ENCODE assay signal across 8 cellular contexts in genomic region chr12:109910969-109911348, GRCh38. TPM values are rescaled to one million over a fixed set of nuclear protein-coding genes. Genes with fewer than 3 reads are reported as not detected.
DNase-seq lines count a peak whose midpoint lies in the region; ATAC-seq and TF ChIP-seq lines count a peak whose summit lies in the region.

No MANE protein-coding gene starts in this region.

- in situ Hi-C loops in Panc1 (cut with HindIII; ENCODE audit: low pct_unique_long_range_greater_than_20kb, low sequenced_read_pairs), result no loop called here

- H3K27ac ChIP-seq in Panc1 (ENCODE audit: low read length), result no peak overlapping the region
- H3K27ac ChIP-seq in psoas muscle, result no peak overlapping the region

- BruUV-seq in Panc1 (replicated peaks; lab: Mats Ljungman, UMichigan), result no TSS peak

- H3K4me3 ChIP-seq in Panc1 (ENCODE audit: low read depth in 2 of 2, low read length in 2 of 2) (no peak overlapping the region), fibroblast of pulmonary artery (replicated peaks; ENCODE audit: low read depth, low read length) (no peak overlapping the region), psoas muscle (no peak overlapping the region)

- H3K36me3 ChIP-seq in Panc1 (ENCODE audit: control insufficient read depth, insufficient read depth, low read length), result peaks cover 5% of the 10 kb centered on the region
- peaks cover 0 to 100% of the 10 kb centered on the region in 2 donors for H3K36me3 ChIP-seq in psoas muscle (ENCODE audit: insufficient read depth in 1 of 2, low read depth in 1 of 2)

- ATAC-seq in Panc1 (peak; percentile 70), HG03378 (IDR thresholded peaks at IDR 0.05; ENCODE audit: unreplicated experiment) (no peak), psoas muscle (no peak)

- no peaks in the 10 kb centered on the region for H3K27me3 ChIP-seq in Panc1 (ENCODE audit: control insufficient read depth, insufficient read depth, low read length)
- no peaks in the 10 kb centered on the region for H3K27me3 ChIP-seq in psoas muscle (ENCODE audit: insufficient read depth in 3 of 3, low read length in 2 of 3)

- H3K4me1 ChIP-seq in Panc1 (ENCODE audit: control insufficient read depth, insufficient read depth, low read length) (no peaks in the 10 kb centered on the region), psoas muscle (no peaks in the 10 kb centered on the region)

- POLR2A ChIA-PET in Panc1 (lab: Charles Lee), result no interaction called here

- peak; percentile 94 for DNase-seq in 8988T
- DNase-seq in GM10266 (ENCODE audit: extremely low spot score), result no peak
- no peak for DNase-seq in Panc1 (ENCODE audit: low read depth, low spot score)
- DNase-seq in fibroblast of pulmonary artery (ENCODE audit: low read depth), result peak; percentile 42
- no peak for DNase-seq in inferior parietal cortex (ENCODE audit: extremely low spot score)
- DNase-seq in psoas muscle, result no peak
- DNase-seq in DMS114 treated with DMSO at 0.1 percent for 48 hours (lab: John Stamatoyannopoulos, UW; ENCODE audit: unreplicated experiment), result no peak

- 76 to 80% (median 78%) methylated on average over 12 of the region's 12 CpGs for WGBS in psoas muscle, 3 donors

- TF ChIP-seq CTCF in GM10266 (IDR thresholded peaks at IDR 0.05; ENCODE audit: control insufficient read depth, insufficient read depth, low read depth, missing control alignments), result peak; percentile 15
- no peak for TF ChIP-seq CTCF in Panc1 (IDR thresholded peaks at IDR 0.05)
- TF ChIP-seq CTCF in fibroblast of pulmonary artery (IDR thresholded peaks at IDR 0.05; ENCODE audit: low read length, missing control alignments), result peak; percentile 38
- TF ChIP-seq CTCF in psoas muscle (IDR thresholded peaks at IDR 0.05), result no peak

- CTCF ChIA-PET in Panc1 (lab: Charles Lee), result no interaction called here

- H3K9me3 ChIP-seq in Panc1 (ENCODE audit: control insufficient read depth, insufficient read depth, low read depth, low read length) (no peaks in the 10 kb centered on the region), psoas muscle (no peaks in the 10 kb centered on the region)

- intact Hi-C loops in Panc1 (cut with micrococcal nuclease; ENCODE audit: unreplicated experiment), result no loop called here
- intact Hi-C loops in psoas muscle (cut with DNase I), result no loop called here

RNA-seq across cellular contexts. Expression of gene TCHP, which starts 10.9 kb away (rescaled TPM):
- total RNA-seq in Panc1 (2021; ENCODE audit: unreplicated experiment) (25.0 TPM), psoas muscle (10 to 100 TPM in 1 of 4 donors, 1 to 10 TPM in 3; 5.8 to 11.2 (median 8.5) TPM)
- 31.1 TPM for polyA plus RNA-seq in Panc1 (2012; ENCODE audit: insufficient read length)
- 10 to 100 TPM in 1 of 3 donors, 1 to 10 TPM in 2; 4.5 to 14.8 (median 5.7) TPM for polyA plus RNA-seq in psoas muscle

RNA-seq across cellular contexts. Expression of gene GLTP, which starts 30.6 kb away (rescaled TPM):
- 24.8 TPM for total RNA-seq in Panc1 (2021; ENCODE audit: unreplicated experiment)
- polyA plus RNA-seq in Panc1 (2012; ENCODE audit: insufficient read length), result 47.2 TPM
- total RNA-seq in psoas muscle, result 10 to 100 TPM; 15.3 to 23.3 (median 16.9) TPM
- 10 to 100 TPM; 12.1 to 18.7 (median 18.2) TPM for polyA plus RNA-seq in psoas muscle

Comparison
In these comparisons a context has a peak if more than half of its experiments do, and no peak if none do; other contexts are left out.
1. DNase-seq: peak in 8988T (single experiment) and fibroblast of pulmonary artery (single experiment); none in GM10266 (single experiment), Panc1 (single experiment), inferior parietal cortex (single experiment), psoas muscle (0 of 2) and DMS114 treated with DMSO at 0.1 percent for 48 hours (single experiment).
2. CTCF ChIP-seq: peak in GM10266 (single experiment) and fibroblast of pulmonary artery (single experiment); none in Panc1 (single experiment) and psoas muscle (single experiment).